Comparison of ENCODE assay signal across 9 cellular contexts in the genomic region with DNA sequence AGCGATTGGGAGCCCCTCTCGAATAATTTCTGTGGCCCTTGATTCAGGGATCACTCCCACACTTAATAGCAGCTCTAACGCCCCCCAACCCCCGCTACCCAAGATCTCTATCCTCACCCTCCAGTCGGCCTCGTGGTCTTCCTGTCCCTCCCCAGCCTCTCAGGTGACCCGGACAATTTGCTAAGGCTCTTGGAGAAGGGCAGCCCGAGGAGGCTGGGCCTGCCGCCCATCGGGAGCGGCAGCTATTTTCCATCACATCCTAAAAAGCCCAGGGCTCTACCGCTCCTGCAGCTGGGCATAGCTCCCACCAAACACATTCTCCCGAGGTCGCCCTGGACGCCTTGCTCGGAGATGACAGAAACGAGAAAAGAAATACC. TPM values are rescaled to one million over a fixed set of nuclear protein-coding genes. Genes with fewer than 3 reads are reported as not detected.
DNase-seq lines count a peak whose midpoint lies in the region; ATAC-seq lines count a peak whose summit lies in the region.
"Had no signal": no experiment of that assay in that cellular context is flagged by ENCODE, and none has a peak within 500 bp of the region (broad histone marks: within the 10 kb centered on the region; RNA-seq: fewer than 3 reads in every experiment).

No MANE protein-coding gene starts in this region.

- DNase-seq in activated naive CD8-positive, alpha-beta T cell treated with anti-CD3 and anti-CD28 coated beads, Interleukin-2, amount 10 ng/mL, durations not matched to agents 7 days and 5 days: no peak
- DNase-seq in NCI-H345 treated with DMSO at 0.1 percent for 48 hours (lab: John Stamatoyannopoulos, UW; ENCODE audit: unreplicated experiment): no peak
- no peak for DNase-seq in retina
- no peak for DNase-seq in NK-92 treated with Interleukin-12 subunit alpha and Interleukin-12 subunit beta, amount 100 ng/mL, for 24 hours (lab: John Stamatoyannopoulos, UW)

- H3K4me1 ChIP-seq in HUES48 (ENCODE audit: control insufficient read depth, insufficient read depth, low read length) (peaks cover 8% of the 10 kb centered on the region; the same call in 1 of the 2 replicates), iPS-18a (ENCODE audit: control insufficient read depth, low read depth, low read length) (peaks cover 6% of the 10 kb centered on the region)

- H3K27me3 Mint-ChIP-seq in activated naive CD8-positive, alpha-beta T cell treated with anti-CD3 and anti-CD28 coated beads, Interleukin-2, amount 10 ng/mL, durations not matched to agents 7 days and 5 days: peaks cover 24% of the 10 kb centered on the region
- H3K27me3 Mint-ChIP-seq in stimulated activated memory B cell treated with anti-CD40 and anti-IgM and Interleukin-4, amounts not matched to agents 10 μg/mL and 1 μg/mL and 100 μg/mL, for 72 hours: peaks cover 9% of the 10 kb centered on the region

- H3K9me3 Mint-ChIP-seq in activated naive CD8-positive, alpha-beta T cell treated with anti-CD3 and anti-CD28 coated beads, Interleukin-2, amount 10 ng/mL, durations not matched to agents 7 days and 5 days: no peaks in the 10 kb centered on the region
- no peaks in the 10 kb centered on the region for H3K9me3 Mint-ChIP-seq in stimulated activated memory B cell treated with anti-CD40 and anti-IgM and Interleukin-4, amounts not matched to agents 10 μg/mL and 1 μg/mL and 100 μg/mL, for 72 hours

- no peak for ATAC-seq in activated naive CD8-positive, alpha-beta T cell treated with anti-CD3 and anti-CD28 coated beads, Interleukin-2, amount 10 ng/mL, durations not matched to agents 7 days and 5 days (ENCODE audit: low read depth)
- ATAC-seq in stimulated activated memory B cell treated with anti-CD40 and anti-IgM and Interleukin-4, amounts not matched to agents 10 μg/mL and 1 μg/mL and 100 μg/mL, for 72 hours: no peak
- no peak for ATAC-seq in GM18867 (IDR thresholded peaks at IDR 0.05; ENCODE audit: unreplicated experiment)

- H3K4me3 Mint-ChIP-seq in activated naive CD8-positive, alpha-beta T cell treated with anti-CD3 and anti-CD28 coated beads, Interleukin-2, amount 10 ng/mL, durations not matched to agents 7 days and 5 days: peak overlapping the region; percentile 65
- H3K4me3 Mint-ChIP-seq in stimulated activated memory B cell treated with anti-CD40 and anti-IgM and Interleukin-4, amounts not matched to agents 10 μg/mL and 1 μg/mL and 100 μg/mL, for 72 hours: peak overlapping the region; percentile 59

- POLR2A ChIA-PET in activated naive CD8-positive, alpha-beta T cell treated with anti-CD3 and anti-CD28 coated beads, Interleukin-2, amount 10 ng/mL, durations not matched to agents 7 days and 5 days (lab: Charles Lee): interaction anchor here (0.7 to 3.5 kb wide), 7 partner anchors 12 to 33 kb away, joined by 3 to 18 read pairs (median 7); a partner anchor contains a TSS

- 0 out of 2 replicates have a peak overlapping the region, but pooled peaks have one; percentile 25 for H3K9ac ChIP-seq in HUES48 (ENCODE audit: low read depth, low read length)
- no peak overlapping the region for H3K9ac ChIP-seq in iPS-18a (ENCODE audit: low read length)

- H3K36me3 Mint-ChIP-seq in activated naive CD8-positive, alpha-beta T cell treated with anti-CD3 and anti-CD28 coated beads, Interleukin-2, amount 10 ng/mL, durations not matched to agents 7 days and 5 days: peaks cover 4% of the 10 kb centered on the region
- H3K36me3 Mint-ChIP-seq in stimulated activated memory B cell treated with anti-CD40 and anti-IgM and Interleukin-4, amounts not matched to agents 10 μg/mL and 1 μg/mL and 100 μg/mL, for 72 hours: peaks cover 6% of the 10 kb centered on the region

- H3K4me1 Mint-ChIP-seq in activated naive CD8-positive, alpha-beta T cell treated with anti-CD3 and anti-CD28 coated beads, Interleukin-2, amount 10 ng/mL, durations not matched to agents 7 days and 5 days: peaks cover 22% of the 10 kb centered on the region
- peaks cover 44% of the 10 kb centered on the region for H3K4me1 Mint-ChIP-seq in stimulated activated memory B cell treated with anti-CD40 and anti-IgM and Interleukin-4, amounts not matched to agents 10 μg/mL and 1 μg/mL and 100 μg/mL, for 72 hours

- peak overlapping the region; percentile 55 for H3K4me3 ChIP-seq in HUES48 (ENCODE audit: low read depth, low read length)
- peak overlapping the region; percentile 66 for H3K4me3 ChIP-seq in iPS-18a (ENCODE audit: low read length)

- H3K27ac ChIP-seq in HUES48 (ENCODE audit: low read depth, low read length) (no peak overlapping the region), iPS-18a (ENCODE audit: low read length) (no peak overlapping the region)

- no peak overlapping the region for H3K27ac Mint-ChIP-seq in activated naive CD8-positive, alpha-beta T cell treated with anti-CD3 and anti-CD28 coated beads, Interleukin-2, amount 10 ng/mL, durations not matched to agents 7 days and 5 days
- H3K27ac Mint-ChIP-seq in stimulated activated memory B cell treated with anti-CD40 and anti-IgM and Interleukin-4, amounts not matched to agents 10 μg/mL and 1 μg/mL and 100 μg/mL, for 72 hours: peak overlapping the region; percentile 21

- no peaks in the 10 kb centered on the region for H3K9me3 ChIP-seq in HUES48 (ENCODE audit: control insufficient read depth, insufficient read depth, low read length)
- no peaks in the 10 kb centered on the region for H3K9me3 ChIP-seq in iPS-18a (ENCODE audit: control insufficient read depth, low read depth, low read length)

- H3K36me3 ChIP-seq in HUES48 (ENCODE audit: control insufficient read depth, insufficient read depth, low read length): no peaks in the 10 kb centered on the region
- no peaks in the 10 kb centered on the region for H3K36me3 ChIP-seq in iPS-18a (ENCODE audit: control insufficient read depth, low read depth, low read length)

- H3K27me3 ChIP-seq in HUES48 (ENCODE audit: control insufficient read depth, insufficient read depth, low read length): peaks cover 10% of the 10 kb centered on the region
- H3K27me3 ChIP-seq in iPS-18a (ENCODE audit: control insufficient read depth, insufficient read depth, low read length): peaks cover 19% of the 10 kb centered on the region

RNA-seq across cellular contexts. Expression of a gene that starts 12.0 kb away (rescaled TPM):
- total RNA-seq in activated naive CD8-positive, alpha-beta T cell treated with anti-CD3 and anti-CD28 coated beads, Interleukin-2, amount 10 ng/mL, durations not matched to agents 7 days and 5 days: 10 to 100 TPM; 11.3 to 13.2 TPM

RNA-seq across cellular contexts. Expression of a gene that starts 25.9 kb away (rescaled TPM):
- total RNA-seq in activated naive CD8-positive, alpha-beta T cell treated with anti-CD3 and anti-CD28 coated beads, Interleukin-2, amount 10 ng/mL, durations not matched to agents 7 days and 5 days: 10 to 100 TPM; 61.2 to 66.0 TPM

RNA-seq across cellular contexts. Expression of a gene that starts 57.9 kb away (rescaled TPM):
- 1 to 10 TPM; 2.5 to 3.2 TPM for total RNA-seq in activated naive CD8-positive, alpha-beta T cell treated with anti-CD3 and anti-CD28 coated beads, Interleukin-2, amount 10 ng/mL, durations not matched to agents 7 days and 5 days

RNA-seq across cellular contexts. Expression of a gene that starts 59.5 kb away (rescaled TPM):
- total RNA-seq in activated naive CD8-positive, alpha-beta T cell treated with anti-CD3 and anti-CD28 coated beads, Interleukin-2, amount 10 ng/mL, durations not matched to agents 7 days and 5 days: not detected
- total RNA-seq: dermis microvascular lymphatic vessel endothelial cell had no signal
